Comparison of ENCODE assay signal across 8 cellular contexts in genomic region chrX:68499543-68499942, GRCh38. TPM values are rescaled to one million over a fixed set of nuclear protein-coding genes. Genes with fewer than 3 reads are reported as not detected.
A peak's percentile ranks its signal among the peaks of the same experiment; 100 is the strongest.
DNase-seq lines count a peak whose midpoint lies in the region; ATAC-seq and TF ChIP-seq lines count a peak whose summit lies in the region.
"Not testable (repeated sequence)": the region's sequence is repeated elsewhere in the genome, so short reads cannot be mapped to it uniquely, and the experiment has no call there.

No MANE protein-coding gene starts in this region.

- not testable (repeated sequence) for DNase-seq in AG10803 (ENCODE audit: low read depth); HFF-Myc (ENCODE audit: extremely low read depth, low read depth); activated naive CD8-positive, alpha-beta T cell treated with anti-CD3 and anti-CD28 coated beads, Interleukin-2, amount 10 ng/mL, durations not matched to agents 7 days and 5 days; endodermal cell; stimulated activated naive B cell treated with anti-CD40 and anti-IgM and Interleukin-4, amounts not matched to agents 10 μg/mL and 1 μg/mL and 100 μg/mL, for 72 hours

- TF ChIP-seq CTCF in AG10803 (conservative IDR thresholded peaks at IDR 0.05; ENCODE audit: low read length); HFF-Myc (IDR thresholded peaks at IDR 0.05; ENCODE audit: low read depth, low read length, missing control alignments); SU-DHL-6 (IDR thresholded peaks at IDR 0.05; ENCODE audit: insufficient read depth, low read length, poor library complexity, severe bottlenecking); endodermal cell (conservative IDR thresholded peaks at IDR 0.05); nephron (IDR thresholded peaks at IDR 0.05; ENCODE audit: unreplicated experiment in 3 of 3): not testable (repeated sequence)

- not testable (repeated sequence) for H3K4me1 ChIP-seq in endodermal cell (ENCODE audit: control insufficient read depth, insufficient read depth, low read length)

- not testable (repeated sequence) for H4K20me1 ChIP-seq in SU-DHL-6 (ENCODE audit: low read depth, low read length)

- not testable (repeated sequence) for H3K4me1 Mint-ChIP-seq in activated naive CD8-positive, alpha-beta T cell treated with anti-CD3 and anti-CD28 coated beads, Interleukin-2, amount 10 ng/mL, durations not matched to agents 7 days and 5 days; endodermal cell; nephron
- peaks cover 8 to 28% of the 10 kb centered on the region in 2 donors for H3K4me1 Mint-ChIP-seq in stimulated activated naive B cell treated with anti-CD40 and anti-IgM and Interleukin-4, amounts not matched to agents 10 μg/mL and 1 μg/mL and 100 μg/mL, for 72 hours

- H3K27ac ChIP-seq in SU-DHL-6 (ENCODE audit: low read depth, low read length); endodermal cell (ENCODE audit: low read depth, low read length): not testable (repeated sequence)

- H3K4me3 ChIP-seq in AG10803 (ENCODE audit: low read length) (peak overlapping the region; percentile 70), HFF-Myc (replicated peaks; ENCODE audit: low read depth, low read length) (peak overlapping the region; percentile 70), SU-DHL-6 (ENCODE audit: insufficient read depth, low read length, poor library complexity, severe bottlenecking) (peak overlapping the region; percentile 82), endodermal cell (ENCODE audit: low read length) (peak overlapping the region; percentile 92), iPS-18c (ENCODE audit: insufficient read depth, low read depth, low read length) (peak overlapping the region; percentile 73)

- not testable (repeated sequence) for H3F3A ChIP-seq in SU-DHL-6 (ENCODE audit: insufficient read depth)

- 68 to 93% methylated on average over 4 to 11 of the region's 11 CpGs for WGBS in endodermal cell (ENCODE audit: insufficient coverage in 1 of 2, insufficient read length in 1 of 2), 2 experiments

- H3K27me3 Mint-ChIP-seq in activated naive CD8-positive, alpha-beta T cell treated with anti-CD3 and anti-CD28 coated beads, Interleukin-2, amount 10 ng/mL, durations not matched to agents 7 days and 5 days; endodermal cell (ENCODE audit: insufficient read depth); nephron (ENCODE audit: low read depth); stimulated activated naive B cell treated with anti-CD40 and anti-IgM and Interleukin-4, amounts not matched to agents 10 μg/mL and 1 μg/mL and 100 μg/mL, for 72 hours: not testable (repeated sequence)

- not testable (repeated sequence) for H3K9me3 Mint-ChIP-seq in activated naive CD8-positive, alpha-beta T cell treated with anti-CD3 and anti-CD28 coated beads, Interleukin-2, amount 10 ng/mL, durations not matched to agents 7 days and 5 days; nephron; stimulated activated naive B cell treated with anti-CD40 and anti-IgM and Interleukin-4, amounts not matched to agents 10 μg/mL and 1 μg/mL and 100 μg/mL, for 72 hours
- H3K9me3 Mint-ChIP-seq in endodermal cell: peaks cover 55% of the 10 kb centered on the region

- not testable (repeated sequence) for H3K9me2 ChIP-seq in SU-DHL-6 (replicated peaks; ENCODE audit: insufficient read depth, low read length)

- not testable (repeated sequence) for H3K36me3 ChIP-seq in SU-DHL-6 (ENCODE audit: low read length); endodermal cell (ENCODE audit: control insufficient read depth, insufficient read depth, low read length)

- H3K36me3 Mint-ChIP-seq in activated naive CD8-positive, alpha-beta T cell treated with anti-CD3 and anti-CD28 coated beads, Interleukin-2, amount 10 ng/mL, durations not matched to agents 7 days and 5 days; endodermal cell (ENCODE audit: low read depth); nephron (ENCODE audit: low read depth): not testable (repeated sequence)
- peaks cover 2 to 20% of the 10 kb centered on the region in 2 donors for H3K36me3 Mint-ChIP-seq in stimulated activated naive B cell treated with anti-CD40 and anti-IgM and Interleukin-4, amounts not matched to agents 10 μg/mL and 1 μg/mL and 100 μg/mL, for 72 hours

- H3K4me3 Mint-ChIP-seq in activated naive CD8-positive, alpha-beta T cell treated with anti-CD3 and anti-CD28 coated beads, Interleukin-2, amount 10 ng/mL, durations not matched to agents 7 days and 5 days: peak overlapping the region; percentile 98
- H3K4me3 Mint-ChIP-seq in endodermal cell (peak overlapping the region; percentile 89), nephron (peak overlapping the region; percentile 89 to 95 (median 93))
- peak overlapping the region; percentile 94 to 96 for H3K4me3 Mint-ChIP-seq in stimulated activated naive B cell treated with anti-CD40 and anti-IgM and Interleukin-4, amounts not matched to agents 10 μg/mL and 1 μg/mL and 100 μg/mL, for 72 hours

- H2AFZ ChIP-seq in SU-DHL-6 (ENCODE audit: low read depth, low read length, severe bottlenecking): not testable (repeated sequence)

- H3K4me2 ChIP-seq in SU-DHL-6 (ENCODE audit: low read depth, low read length, poor library complexity, severe bottlenecking): peak overlapping the region; percentile 82

- H3K27ac Mint-ChIP-seq in activated naive CD8-positive, alpha-beta T cell treated with anti-CD3 and anti-CD28 coated beads, Interleukin-2, amount 10 ng/mL, durations not matched to agents 7 days and 5 days: peak overlapping the region; percentile 99
- H3K27ac Mint-ChIP-seq in endodermal cell: peak overlapping the region; percentile 99
- peak overlapping the region; percentile 97 to 99 (median 98) for H3K27ac Mint-ChIP-seq in nephron
- H3K27ac Mint-ChIP-seq in stimulated activated naive B cell treated with anti-CD40 and anti-IgM and Interleukin-4, amounts not matched to agents 10 μg/mL and 1 μg/mL and 100 μg/mL, for 72 hours: peak overlapping the region; percentile 99

- POLR2A ChIA-PET in activated naive CD8-positive, alpha-beta T cell treated with anti-CD3 and anti-CD28 coated beads, Interleukin-2, amount 10 ng/mL, durations not matched to agents 7 days and 5 days (lab: Charles Lee): not testable (repeated sequence)

- peaks cover 33% of the 10 kb centered on the region for H3K79me2 ChIP-seq in SU-DHL-6 (ENCODE audit: insufficient read depth, low read length)

- not testable (repeated sequence) for ATAC-seq in activated naive CD8-positive, alpha-beta T cell treated with anti-CD3 and anti-CD28 coated beads, Interleukin-2, amount 10 ng/mL, durations not matched to agents 7 days and 5 days (ENCODE audit: low read depth); stimulated activated naive B cell treated with anti-CD40 and anti-IgM and Interleukin-4, amounts not matched to agents 10 μg/mL and 1 μg/mL and 100 μg/mL, for 72 hours (replicated peaks)

- H3K9ac ChIP-seq in SU-DHL-6 (ENCODE audit: low read length) (peak overlapping the region; percentile 77), endodermal cell (ENCODE audit: extremely low read depth, low read length, poor library complexity, severe bottlenecking) (peak overlapping the region; percentile 97)

- not testable (repeated sequence) for H3K27me3 ChIP-seq in SU-DHL-6 (ENCODE audit: low read length); endodermal cell (ENCODE audit: control insufficient read depth, insufficient read depth, low read length, poor library complexity, severe bottlenecking)

- H3K9me3 ChIP-seq in SU-DHL-6 (ENCODE audit: insufficient read depth, low read length); endodermal cell (ENCODE audit: control insufficient read depth, low read length); iPS-18c (ENCODE audit: control insufficient read depth, insufficient read depth, low read length): not testable (repeated sequence)

RNA-seq across cellular contexts. Expression of gene YIPF6, which starts 0.7 kb away (rescaled TPM):
- total RNA-seq in activated naive CD8-positive, alpha-beta T cell treated with anti-CD3 and anti-CD28 coated beads, Interleukin-2, amount 10 ng/mL, durations not matched to agents 7 days and 5 days: 10 to 100 TPM; 14.4 to 17.2 TPM
- 10 to 100 TPM; 36.9 to 40.7 TPM for total RNA-seq in endodermal cell
- polyA plus RNA-seq in endodermal cell (2013, experiment 1 of 2): 30.8 TPM
- 35.0 TPM for polyA plus RNA-seq in endodermal cell (2013, experiment 2 of 2)
